In genomic region chr15:51874751-51875644, GRCh38 we compare ENCODE assay signal across 9 cellular contexts. TPM values are rescaled to one million over a fixed set of nuclear protein-coding genes. Genes with fewer than 3 reads are reported as not detected.
DNase-seq lines count a peak whose midpoint lies in the region; ATAC-seq and TF ChIP-seq lines count a peak whose summit lies in the region.
"Had no signal": no experiment of that assay in that cellular context is flagged by ENCODE, and none has a peak within 500 bp of the region (broad histone marks: within the 10 kb centered on the region; RNA-seq: fewer than 3 reads in every experiment).

No MANE protein-coding gene starts in this region.

- H3K27me3 ChIP-seq in RWPE2 (ENCODE audit: insufficient read depth, poor library complexity, severe bottlenecking): no peaks in the 10 kb centered on the region
- no peaks in the 10 kb centered on the region for H3K27me3 ChIP-seq in psoas muscle (ENCODE audit: insufficient read depth in 3 of 3, low read length in 2 of 3)

- H3K27ac ChIP-seq in RWPE2 (ENCODE audit: poor library complexity, severe bottlenecking) (peak overlapping the region; percentile 100), psoas muscle (peak overlapping the region; percentile 32)

- H3K4me1 ChIP-seq in RWPE2 (ENCODE audit: insufficient read depth, poor library complexity, severe bottlenecking) (peaks cover 66% of the 10 kb centered on the region), psoas muscle (no peaks in the 10 kb centered on the region)

- peak; percentile 98 for DNase-seq in EH (ENCODE audit: low read depth)
- DNase-seq in RWPE2 (ENCODE audit: low spot score): peak; percentile 96
- peak; percentile 98 for DNase-seq in fibroblast of pulmonary artery (ENCODE audit: low read depth)
- DNase-seq in psoas muscle: no peak
- DNase-seq in T-helper 2 cell: no peak
- DNase-seq: NCI-H345 had no signal

- no peak overlapping the region for H3K4me3 ChIP-seq in RWPE2 (ENCODE audit: severe bottlenecking)
- H3K4me3 ChIP-seq in fibroblast of pulmonary artery (replicated peaks; ENCODE audit: low read depth, low read length): no peak overlapping the region
- H3K4me3 ChIP-seq in psoas muscle: no peak overlapping the region

- H3K9me3 ChIP-seq in RWPE2 (ENCODE audit: severe bottlenecking): no peaks in the 10 kb centered on the region
- H3K9me3 ChIP-seq in psoas muscle: no peaks in the 10 kb centered on the region

- peaks cover 73% of the 10 kb centered on the region for H3K36me3 ChIP-seq in RWPE2 (ENCODE audit: low read depth)
- H3K36me3 ChIP-seq in psoas muscle (ENCODE audit: insufficient read depth in 1 of 2, low read depth in 1 of 2): peaks cover 0 to 37% of the 10 kb centered on the region in 2 donors

- TF ChIP-seq CTCF in RWPE2 (IDR thresholded peaks at IDR 0.05; ENCODE audit: poor library complexity, severe bottlenecking) (no peak), fibroblast of pulmonary artery (IDR thresholded peaks at IDR 0.05; ENCODE audit: low read length, missing control alignments) (no peak), psoas muscle (IDR thresholded peaks at IDR 0.05) (no peak)

- intact Hi-C loops in psoas muscle (cut with DNase I): no loop called here

- ATAC-seq in RWPE2 (ENCODE audit: low read depth) (peak; percentile 90), psoas muscle (peak; percentile 77 to 94 (median 88)), HG03354 (IDR thresholded peaks at IDR 0.05; ENCODE audit: poor library complexity, severe bottlenecking, unreplicated experiment) (no peak), HG02938 (IDR thresholded peaks at IDR 0.05; ENCODE audit: unreplicated experiment) (no peak), GM18868 (IDR thresholded peaks at IDR 0.05; ENCODE audit: unreplicated experiment) (no peak)

- WGBS in psoas muscle, 3 donors: 41 to 54% (median 52%) methylated on average over 8 of the region's 8 CpGs

RNA-seq across cellular contexts. Expression of gene TMOD3, which starts 45.5 kb away (rescaled TPM):
- total RNA-seq in psoas muscle: 10 to 100 TPM in 1 of 4 donors, 1 to 10 TPM in 3; 6.4 to 22.6 (median 7.9) TPM
- 10 to 100 TPM in 1 of 3 donors, 1 to 10 TPM in 2; 1.8 to 12.0 (median 4.1) TPM for polyA plus RNA-seq in psoas muscle

Comparison
In these comparisons a context has a peak if more than half of its experiments do, and no peak if none do; other contexts are left out.
1. DNase-seq: peak in EH (single experiment), RWPE2 (single experiment) and fibroblast of pulmonary artery (single experiment); none in psoas muscle (0 of 2) and T-helper 2 cell (0 of 5).
2. ATAC-seq: peak in RWPE2 (single experiment) and psoas muscle (4 of 4); none in HG03354 (single experiment), HG02938 (single experiment) and GM18868 (single experiment).